In genomic region chr7:1975581-1975980, GRCh38 we compare ENCODE assay signal across 16 cellular contexts.
"Had no signal": no experiment of that assay in that cellular context is flagged by ENCODE, and none has a peak within 500 bp of the region (broad histone marks: within the 10 kb centered on the region; RNA-seq: fewer than 3 reads in every experiment).

No MANE protein-coding gene starts in this region.

- ATAC-seq: activated T-cell treated with anti-CD3 and anti-CD28 coated beads, Interleukin-2, amount 50 U/mL, for 72 hours; body of pancreas; foreskin keratinocyte had no signal

- H3K27me3 Mint-ChIP-seq: activated naive CD8-positive, alpha-beta T cell had no signal

- H3K4me3 Mint-ChIP-seq: activated naive CD8-positive, alpha-beta T cell; activated T-cell treated with anti-CD3 and anti-CD28 coated beads, Interleukin-2, amount 50 U/mL, for 72 hours; endodermal cell had no signal

- H3K9me3 Mint-ChIP-seq: activated T-cell treated with anti-CD3 and anti-CD28 coated beads, Interleukin-2, amount 50 U/mL, for 72 hours had no signal

- H3K27ac ChIP-seq: body of pancreas, foreskin keratinocyte, ovary, stomach, VCaP had no signal

- H3K4me3 ChIP-seq: body of pancreas, ovary, right lobe of liver, stomach had no signal

- H3K27me3 ChIP-seq: body of pancreas, foreskin keratinocyte, ovary, right lobe of liver, stomach had no signal

- H3K4me1 Mint-ChIP-seq: endodermal cell had no signal

- DNase-seq: activated CD4-positive, alpha-beta T cell treated with anti-CD3 and anti-CD28 coated beads for 1 hour; activated gamma-delta T cell treated with Interleukin-2 at 50 U/mL for 16 hours; activated T-cell treated with anti-CD3 and anti-CD28 coated beads, Interleukin-2, amount 50 U/mL, for 72 hours; amygdala; body of pancreas; caudate nucleus; endodermal cell; foreskin keratinocyte; ovary; stimulated activated CD4-positive, alpha-beta T cell treated with anti-CD3 and anti-CD28 coated beads, Interleukin-4, amount 100 ng/mL, for 1 hour; stomach; T-helper 2 cell; trophoblast cell had no signal

- H3K36me3 ChIP-seq: ovary, right lobe of liver had no signal

- H3K9me3 ChIP-seq: body of pancreas, ovary, right lobe of liver, stomach had no signal

- H3K4me1 ChIP-seq: body of pancreas, foreskin keratinocyte, stomach had no signal

- H3K27ac Mint-ChIP-seq: activated T-cell treated with anti-CD3 and anti-CD28 coated beads, Interleukin-2, amount 50 U/mL, for 72 hours had no signal
